In the genomic region with DNA sequence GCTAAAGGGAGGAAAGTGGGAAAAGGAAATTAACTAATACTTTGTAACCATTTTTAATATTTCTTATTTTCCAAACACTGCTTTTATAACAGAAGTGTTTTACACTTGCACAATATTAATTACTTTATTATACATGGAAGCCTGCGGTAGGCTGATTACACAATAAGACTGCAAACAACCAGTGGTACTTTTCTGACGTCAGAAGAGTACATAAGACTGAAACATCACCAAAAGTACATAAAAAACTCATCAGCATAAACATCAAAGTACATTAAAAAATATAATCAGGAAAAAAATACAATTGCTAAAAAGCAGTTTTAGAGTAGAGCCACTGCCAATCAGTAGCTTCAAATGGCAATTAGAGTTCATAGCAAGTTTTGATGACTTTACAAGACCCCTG, we compare ENCODE assay signal across 12 cellular contexts.
DNase-seq lines count a peak whose midpoint lies in the region; ATAC-seq and TF ChIP-seq lines count a peak whose summit lies in the region.
"Had no signal": no experiment of that assay in that cellular context is flagged by ENCODE, and none has a peak within 500 bp of the region (broad histone marks: within the 10 kb centered on the region; RNA-seq: fewer than 3 reads in every experiment).

No MANE protein-coding gene starts in this region.

- H3K36me3 ChIP-seq in HUES48 (ENCODE audit: control insufficient read depth, insufficient read depth, low read length) = peaks cover 80% of the 10 kb centered on the region
- H3K36me3 ChIP-seq in adipocyte (ENCODE audit: control insufficient read depth, insufficient read depth, low read length, severe bottlenecking) = peaks cover 38% of the 10 kb centered on the region

- H3K27ac ChIP-seq in HUES48 (ENCODE audit: low read depth, low read length) = no peak overlapping the region

- H3K9me3 ChIP-seq in HUES48 (ENCODE audit: control insufficient read depth, insufficient read depth, low read length) (no peaks in the 10 kb centered on the region), adipocyte (ENCODE audit: control insufficient read depth, low read length) (no peaks in the 10 kb centered on the region)

- no peak for TF ChIP-seq CTCF in AG10803 (conservative IDR thresholded peaks at IDR 0.05; ENCODE audit: low read length)

- no peak for ATAC-seq in HG02852 (IDR thresholded peaks at IDR 0.05; ENCODE audit: unreplicated experiment)
- ATAC-seq: activated CD4-positive, alpha-beta T cell treated with anti-CD3 and anti-CD28 coated beads for 36 hours had no signal

- H3K27me3 ChIP-seq in HUES48 (ENCODE audit: control insufficient read depth, insufficient read depth, low read length) (no peaks in the 10 kb centered on the region), adipocyte (replicated peaks; ENCODE audit: control insufficient read depth, insufficient read depth, low read length) (no peaks in the 10 kb centered on the region)

- H3K9ac ChIP-seq in HUES48 (ENCODE audit: low read depth, low read length) = no peak overlapping the region
- H3K9ac ChIP-seq in adipocyte (ENCODE audit: low read length) = no peak overlapping the region

- H3K4me1 ChIP-seq in HUES48 (ENCODE audit: control insufficient read depth, insufficient read depth, low read length) (peaks cover 70% of the 10 kb centered on the region), adipocyte (ENCODE audit: control insufficient read depth, insufficient read depth, low read length) (peaks cover 76% of the 10 kb centered on the region)

- DNase-seq in AG10803 (ENCODE audit: low read depth) (no peak), adipocyte (ENCODE audit: low read depth) (no peak), iris pigment epithelial cell (ENCODE audit: low read depth) (peak; percentile 64), NCI-H526 (lab: John Stamatoyannopoulos, UW) (no peak), NCI-H1048 (lab: John Stamatoyannopoulos, UW) (no peak), dedifferentiated amniotic fluid mesenchymal stem cell (ENCODE audit: extremely low spot score) (no peak)
- DNase-seq: activated CD4-positive, alpha-beta T cell treated with anti-CD3 and anti-CD28 coated beads for 36 hours; activated naive CD8-positive, alpha-beta T cell treated with anti-CD3 and anti-CD28 coated beads, Interleukin-2, amount 10 ng/mL, durations not matched to agents 7 days and 5 days; kidney glomerular epithelial cell; SHP77 treated with DMSO at 0.1 percent for 48 hours had no signal

- peak overlapping the region; percentile 4; the same call in 1 of the 2 replicates for H3K4me3 ChIP-seq in AG10803 (ENCODE audit: low read length)
- peak overlapping the region; percentile 85 for H3K4me3 ChIP-seq in HUES48 (ENCODE audit: low read depth, low read length)
- peak overlapping the region; percentile 63 for H3K4me3 ChIP-seq in adipocyte (ENCODE audit: low read length)

Comparison
In these comparisons a context has a peak if more than half of its experiments do, and no peak if none do; other contexts are left out.
1. H3K4me3 ChIP-seq: peak in every context shown above with its lines; median percentile 85 in HUES48; 63 in adipocyte; 4 in AG10803.